ENCODE assay signal across 27 cellular contexts in genomic region chr11:65219930-65220213, GRCh38. TPM values are rescaled to one million over a fixed set of nuclear protein-coding genes. Genes with fewer than 3 reads are reported as not detected.
DNase-seq lines count a peak whose midpoint lies in the region; FAIRE-seq and TF ChIP-seq lines count a peak whose summit lies in the region.
"Had no signal": no experiment of that assay in that cellular context is flagged by ENCODE, and none has a peak within 500 bp of the region (broad histone marks: within the 10 kb centered on the region; RNA-seq: fewer than 3 reads in every experiment).

No MANE protein-coding gene starts in this region.

- H3K27ac ChIP-seq in osteoblast (ENCODE audit: low read depth, low read length) (no peak overlapping the region), small intestine (ENCODE audit: low read depth in 1 of 2, low read length in 1 of 2) (no peak overlapping the region)
- H3K27ac ChIP-seq: dorsolateral prefrontal cortex, heart left ventricle, PC-9, psoas muscle, tibial nerve had no signal

- TF ChIP-seq CTCF in CD14-positive monocyte (IDR thresholded peaks at IDR 0.05) (no peak), HFF-Myc (IDR thresholded peaks at IDR 0.05; ENCODE audit: low read depth, low read length, missing control alignments) (no peak), epithelial cell of esophagus (IDR thresholded peaks at IDR 0.05; ENCODE audit: insufficient read depth, low read depth, low read length, missing control alignments) (no peak), osteoblast (IDR thresholded peaks at IDR 0.05; ENCODE audit: extremely low read depth, low read depth, low read length) (no peak)

- H3K9me3 Mint-ChIP-seq in CD14-positive monocyte, result no peaks in the 10 kb centered on the region
- H3K9me3 Mint-ChIP-seq: activated naive CD4-positive, alpha-beta T cell treated with anti-CD3 and anti-CD28 coated beads, Interleukin-2, amount 10 ng/mL, durations not matched to agents 7 days and 5 days; central memory CD8-positive, alpha-beta T cell; neural crest cell had no signal

- WGBS in small intestine, 3 donors, result 69 to 85% (median 84%) methylated on average over 3 of the region's 3 CpGs

- H3K27me3 Mint-ChIP-seq in CD14-positive monocyte (ENCODE audit: low read depth in 3 of 3), result peaks cover 2 to 8% (median 6%) of the 10 kb centered on the region in 3 donors

- H3K4me1 ChIP-seq in osteoblast (ENCODE audit: insufficient read depth, low read length) (peaks cover 3% of the 10 kb centered on the region), small intestine (ENCODE audit: control insufficient read depth in 2 of 2, insufficient read depth in 1 of 2, low read depth in 1 of 2, low read length in 1 of 2) (no peaks in the 10 kb centered on the region)
- H3K4me1 ChIP-seq: psoas muscle had no signal

- peaks cover 33% of the 10 kb centered on the region for H3K4me1 Mint-ChIP-seq in CD14-positive monocyte
- H3K4me1 Mint-ChIP-seq: neural crest cell had no signal

- no peak overlapping the region for H2AFZ ChIP-seq in osteoblast (ENCODE audit: low read length)
- H2AFZ ChIP-seq: PC-9 had no signal

- H3K4me2 ChIP-seq in osteoblast (ENCODE audit: insufficient read depth, low read length), result no peak overlapping the region
- H3K4me2 ChIP-seq: PC-9 had no signal

- H3K4me3 Mint-ChIP-seq in CD14-positive monocyte, result no peak overlapping the region
- H3K4me3 Mint-ChIP-seq: activated CD8-positive, alpha-beta T cell treated with anti-CD3 and anti-CD28 coated beads, Interleukin-2, amount 10 ng/mL, durations not matched to agents 7 days and 5 days; activated naive CD4-positive, alpha-beta T cell treated with anti-CD3 and anti-CD28 coated beads, Interleukin-2, amount 10 ng/mL, durations not matched to agents 7 days and 5 days; activated T-cell treated with anti-CD3 and anti-CD28 coated beads, Interleukin-2, amount 50 U/mL, for 72 hours; central memory CD8-positive, alpha-beta T cell; neural crest cell; stimulated activated naive CD8-positive, alpha-beta T cell treated with anti-CD3 and anti-CD28 coated beads, Interleukin-15, Interleukin-2, amounts not matched to agents 100 ng/mL and 50 ng/mL, for 24 hours had no signal

- peaks cover 0 to 2% of the 10 kb centered on the region in 2 donors for H3K36me3 Mint-ChIP-seq in CD14-positive monocyte
- H3K36me3 Mint-ChIP-seq: activated naive CD4-positive, alpha-beta T cell treated with anti-CD3 and anti-CD28 coated beads, Interleukin-2, amount 10 ng/mL, durations not matched to agents 7 days and 5 days had no signal

- H3K4me3 ChIP-seq in HFF-Myc (replicated peaks; ENCODE audit: low read depth, low read length), result no peak overlapping the region
- H3K4me3 ChIP-seq in epithelial cell of esophagus (ENCODE audit: low read length), result no peak overlapping the region
- H3K4me3 ChIP-seq in osteoblast (ENCODE audit: insufficient read depth, low read length), result no peak overlapping the region
- no peak overlapping the region for H3K4me3 ChIP-seq in small intestine (ENCODE audit: low read depth in 1 of 2, low read length in 2 of 2)
- H3K4me3 ChIP-seq: dorsolateral prefrontal cortex, heart left ventricle, mucosa of descending colon, PC-9, psoas muscle, tibial nerve had no signal

- DNase-seq in CD14-positive monocyte (ENCODE audit: low spot score), result peak; percentile 2
- peak; percentile 29 for DNase-seq in HFF-Myc (ENCODE audit: extremely low read depth, low read depth)
- peak; percentile 14 for DNase-seq in epithelial cell of esophagus (ENCODE audit: low read depth)
- DNase-seq in osteoblast (ENCODE audit: insufficient read length, low spot score, missing footprints), result peak; percentile 63
- no peak for DNase-seq in NCI-H187 treated with DMSO at 0.1 percent for 48 hours (lab: John Stamatoyannopoulos, UW)
- no peak for DNase-seq in SIG-M5 (lab: John Stamatoyannopoulos, UW)
- no peak for DNase-seq in small intestine
- DNase-seq: activated T-cell treated with anti-CD3 and anti-CD28 coated beads, Interleukin-2, amount 50 U/mL, for 72 hours; AML-193; anterior cingulate cortex; dorsolateral prefrontal cortex; mucosa of descending colon; NCI-H146; PC-9; psoas muscle; stimulated activated CD4-positive, alpha-beta T cell treated with anti-CD3 and anti-CD28 coated beads, Interleukin-4, amount 100 ng/mL, for 24 hours had no signal

- H3K79me2 ChIP-seq in osteoblast (ENCODE audit: insufficient read depth, low read length), result no peaks in the 10 kb centered on the region

- H3K9me3 ChIP-seq in osteoblast (ENCODE audit: low read depth, low read length) (no peaks in the 10 kb centered on the region), small intestine (ENCODE audit: control insufficient read depth, low read depth) (no peaks in the 10 kb centered on the region)
- H3K9me3 ChIP-seq: heart left ventricle, mucosa of descending colon, psoas muscle, tibial nerve had no signal

- peak overlapping the region in 1 of 7 donors; percentile 27 for H3K27ac Mint-ChIP-seq in CD14-positive monocyte
- H3K27ac Mint-ChIP-seq: activated CD8-positive, alpha-beta T cell treated with anti-CD3 and anti-CD28 coated beads, Interleukin-2, amount 10 ng/mL, durations not matched to agents 7 days and 5 days; activated naive CD4-positive, alpha-beta T cell treated with anti-CD3 and anti-CD28 coated beads, Interleukin-2, amount 10 ng/mL, durations not matched to agents 7 days and 5 days; activated T-cell treated with anti-CD3 and anti-CD28 coated beads, Interleukin-2, amount 50 U/mL, for 72 hours; stimulated activated naive CD8-positive, alpha-beta T cell treated with anti-CD3 and anti-CD28 coated beads, Interleukin-15, Interleukin-2, amounts not matched to agents 100 ng/mL and 50 ng/mL, for 24 hours had no signal

- intact Hi-C loops in CD14-positive monocyte (cut with micrococcal nuclease), result no loop called here

- H3K27me3 ChIP-seq in osteoblast (ENCODE audit: insufficient read depth, low read length) (no peaks in the 10 kb centered on the region), small intestine (ENCODE audit: control insufficient read depth in 2 of 2, insufficient read depth in 2 of 2, low read length in 2 of 2) (no peaks in the 10 kb centered on the region)
- H3K27me3 ChIP-seq: dorsolateral prefrontal cortex, heart left ventricle, tibial nerve had no signal

- H4K20me1 ChIP-seq in osteoblast (ENCODE audit: insufficient read depth, low read length), result no peaks in the 10 kb centered on the region

- H3K36me3 ChIP-seq in osteoblast (ENCODE audit: insufficient read depth, low read length), result no peaks in the 10 kb centered on the region
- peaks cover 0 to 3% of the 10 kb centered on the region in 2 donors for H3K36me3 ChIP-seq in small intestine (ENCODE audit: control insufficient read depth in 2 of 2, insufficient read depth in 2 of 2, low read length in 2 of 2)
- H3K36me3 ChIP-seq: heart left ventricle, tibial nerve had no signal

- no peak for FAIRE-seq in small intestine (lab: Jason Lieb, UNC)

RNA-seq across cellular contexts. Expression of gene CAPN1, which starts 38.1 kb away (rescaled TPM):
- polyA plus RNA-seq in CD14-positive monocyte (100 to 1,000 TPM; 129 to 140 TPM), small intestine (100 to 1,000 TPM; 197 to 218 (median 212) TPM)
- 102 and 116 TPM in 2 replicates for total RNA-seq in osteoblast

RNA-seq across cellular contexts. Expression of gene POLA2, which starts 41.9 kb away (rescaled TPM):
- polyA plus RNA-seq in CD14-positive monocyte (1 to 10 TPM; 4.0 to 5.2 TPM), small intestine (10 to 100 TPM in 1 of 3 donors, 1 to 10 TPM in 2; 1.3 to 12.8 (median 5.4) TPM)
- 4.3 and 6.2 TPM in 2 replicates for total RNA-seq in osteoblast

RNA-seq across cellular contexts. Expression of gene SPDYC, which starts 49.8 kb away (rescaled TPM):
- polyA plus RNA-seq in CD14-positive monocyte (under 1 TPM in 1 of 2 donors, not detected in 1; 0.64 TPM), small intestine (under 1 TPM in 1 of 3 donors, not detected in 2; 0.13 TPM)
- not detected in 2 replicates for total RNA-seq in osteoblast
- total RNA-seq: activated CD8-positive, alpha-beta T cell treated with anti-CD3 and anti-CD28 coated beads, Interleukin-2, amount 10 ng/mL, durations not matched to agents 7 days and 5 days; activated T-cell treated with anti-CD3 and anti-CD28 coated beads, Interleukin-2, amount 50 U/mL, for 72 hours; dorsolateral prefrontal cortex; heart left ventricle; lower leg skin; MCF 10A; mucosa of descending colon; neural crest cell; PC-9; psoas muscle; T-helper 2 cell treated with Interferon-gamma antibody and Interleukin-4, amounts not matched to agents 100 ng/mL and 5 ng/mL, for 36 hours; tibial nerve had no signal
- polyA plus RNA-seq: esophagus, heart left ventricle, psoas muscle had no signal

Comparison
In these comparisons a context has a peak if more than half of its experiments do, and no peak if none do; other contexts are left out.
1. DNase-seq: peak in CD14-positive monocyte (single experiment), HFF-Myc (single experiment), epithelial cell of esophagus (single experiment) and osteoblast (single experiment); none in NCI-H187 treated with DMSO at 0.1 percent for 48 hours (single experiment), SIG-M5 (single experiment) and small intestine (single experiment).